17 cellular contexts compared by ENCODE assay signal in the genomic region with DNA sequence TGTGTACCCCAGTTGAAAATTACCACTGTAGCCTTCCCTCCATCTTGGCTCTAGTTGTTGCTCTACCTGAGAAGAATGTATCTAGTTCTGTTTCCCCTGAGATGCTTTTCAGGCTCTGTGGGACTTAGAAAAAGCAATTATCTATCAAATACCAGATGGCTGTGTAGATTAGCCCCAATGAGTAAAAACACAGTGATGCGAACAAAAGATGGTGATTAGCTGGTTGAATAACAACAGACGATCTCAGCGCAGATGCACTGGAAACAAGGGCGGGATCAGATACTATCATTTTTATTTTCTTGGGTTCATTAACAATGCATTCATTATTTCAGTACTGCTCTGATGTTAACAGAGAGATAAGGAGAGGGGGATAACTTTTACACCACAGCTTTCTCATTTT.
DNase-seq lines count a peak whose midpoint lies in the region; ATAC-seq and TF ChIP-seq lines count a peak whose summit lies in the region.
"Had no signal": no experiment of that assay in that cellular context is flagged by ENCODE, and none has a peak within 500 bp of the region (broad histone marks: within the 10 kb centered on the region; RNA-seq: fewer than 3 reads in every experiment).

No MANE protein-coding gene starts in this region.

- H3K36me3 Mint-ChIP-seq in stimulated activated naive B cell treated with anti-CD40 and anti-IgM and Interleukin-4, amounts not matched to agents 10 μg/mL and 1 μg/mL and 100 μg/mL, for 72 hours, result no peaks in the 10 kb centered on the region

- no peaks in the 10 kb centered on the region for H3K4me1 Mint-ChIP-seq in stimulated activated naive B cell treated with anti-CD40 and anti-IgM and Interleukin-4, amounts not matched to agents 10 μg/mL and 1 μg/mL and 100 μg/mL, for 72 hours

- no peak overlapping the region for H3K4me3 ChIP-seq in WERI-Rb-1 (ENCODE audit: low read depth, low read length)
- H3K4me3 ChIP-seq: BLaER1, SK-N-MC had no signal

- H3K36me3 ChIP-seq in WERI-Rb-1, result no peaks in the 10 kb centered on the region
- H3K36me3 ChIP-seq: BLaER1 had no signal

- no peak for ATAC-seq in stimulated activated naive B cell treated with anti-CD40 and anti-IgM and Interleukin-4, amounts not matched to agents 10 μg/mL and 1 μg/mL and 100 μg/mL, for 72 hours (replicated peaks)
- ATAC-seq in GM19328 (IDR thresholded peaks at IDR 0.05; ENCODE audit: unreplicated experiment), result no peak

- H3K27me3 ChIP-seq in WERI-Rb-1 (ENCODE audit: insufficient read depth, low read depth, severe bottlenecking), result no peaks in the 10 kb centered on the region
- H3K27me3 ChIP-seq: BLaER1 had no signal

- peaks cover 10% of the 10 kb centered on the region for H3K9me3 ChIP-seq in WERI-Rb-1 (ENCODE audit: severe bottlenecking)

- TF ChIP-seq CTCF in WERI-Rb-1 (IDR thresholded peaks at IDR 0.05; ENCODE audit: low read depth, low read length), result no peak

- no peak overlapping the region for H3K4me3 Mint-ChIP-seq in stimulated activated naive B cell treated with anti-CD40 and anti-IgM and Interleukin-4, amounts not matched to agents 10 μg/mL and 1 μg/mL and 100 μg/mL, for 72 hours

- H3K27ac ChIP-seq in WERI-Rb-1, result peak overlapping the region; percentile 67
- H3K27ac ChIP-seq: 22Rv1, BLaER1, SK-N-MC had no signal

- DNase-seq in DMS 273 (lab: John Stamatoyannopoulos, UW; ENCODE audit: unreplicated experiment) (peak; percentile 24), DMS 273 treated with DMSO at 0.1 percent for 48 hours (lab: John Stamatoyannopoulos, UW) (no peak), NCI-H524 (lab: John Stamatoyannopoulos, UW) (peak; percentile 86 to 94), WERI-Rb-1 (peak; percentile 21), NOMO-1 treated with DMSO at 0.1 percent for 48 hours (lab: John Stamatoyannopoulos, UW; ENCODE audit: unreplicated experiment) (no peak), NCI-H2081 treated with DMSO at 0.1 percent for 48 hours (lab: John Stamatoyannopoulos, UW) (no peak)
- DNase-seq in stimulated activated naive B cell treated with anti-CD40 and anti-IgM and Interleukin-4, amounts not matched to agents 10 μg/mL and 1 μg/mL and 100 μg/mL, for 72 hours, result no peak
- DNase-seq: H7, Karpas-422, MM.1S, NCI-H1105 treated with DMSO at 0.1 percent for 48 hours, NCI-H526, T-helper 2 cell had no signal

- H3K9me3 Mint-ChIP-seq in stimulated activated naive B cell treated with anti-CD40 and anti-IgM and Interleukin-4, amounts not matched to agents 10 μg/mL and 1 μg/mL and 100 μg/mL, for 72 hours, result peaks cover 0 to 3% of the 10 kb centered on the region in 2 donors

- H3K27me3 Mint-ChIP-seq in stimulated activated naive B cell treated with anti-CD40 and anti-IgM and Interleukin-4, amounts not matched to agents 10 μg/mL and 1 μg/mL and 100 μg/mL, for 72 hours, result peaks cover 0 to 4% of the 10 kb centered on the region in 2 donors

- H3K27ac Mint-ChIP-seq in stimulated activated naive B cell treated with anti-CD40 and anti-IgM and Interleukin-4, amounts not matched to agents 10 μg/mL and 1 μg/mL and 100 μg/mL, for 72 hours, result no peak overlapping the region

Comparison
In these comparisons a context has a peak if more than half of its experiments do, and no peak if none do; other contexts are left out.
1. DNase-seq: peak in DMS 273 (single experiment), NCI-H524 (2 of 2) and WERI-Rb-1 (single experiment); none in DMS 273 treated with DMSO at 0.1 percent for 48 hours (single experiment), NOMO-1 treated with DMSO at 0.1 percent for 48 hours (single experiment), stimulated activated naive B cell treated with anti-CD40 and anti-IgM and Interleukin-4, amounts not matched to agents 10 μg/mL and 1 μg/mL and 100 μg/mL, for 72 hours (single experiment) and NCI-H2081 treated with DMSO at 0.1 percent for 48 hours (single experiment).